In the genomic region with DNA sequence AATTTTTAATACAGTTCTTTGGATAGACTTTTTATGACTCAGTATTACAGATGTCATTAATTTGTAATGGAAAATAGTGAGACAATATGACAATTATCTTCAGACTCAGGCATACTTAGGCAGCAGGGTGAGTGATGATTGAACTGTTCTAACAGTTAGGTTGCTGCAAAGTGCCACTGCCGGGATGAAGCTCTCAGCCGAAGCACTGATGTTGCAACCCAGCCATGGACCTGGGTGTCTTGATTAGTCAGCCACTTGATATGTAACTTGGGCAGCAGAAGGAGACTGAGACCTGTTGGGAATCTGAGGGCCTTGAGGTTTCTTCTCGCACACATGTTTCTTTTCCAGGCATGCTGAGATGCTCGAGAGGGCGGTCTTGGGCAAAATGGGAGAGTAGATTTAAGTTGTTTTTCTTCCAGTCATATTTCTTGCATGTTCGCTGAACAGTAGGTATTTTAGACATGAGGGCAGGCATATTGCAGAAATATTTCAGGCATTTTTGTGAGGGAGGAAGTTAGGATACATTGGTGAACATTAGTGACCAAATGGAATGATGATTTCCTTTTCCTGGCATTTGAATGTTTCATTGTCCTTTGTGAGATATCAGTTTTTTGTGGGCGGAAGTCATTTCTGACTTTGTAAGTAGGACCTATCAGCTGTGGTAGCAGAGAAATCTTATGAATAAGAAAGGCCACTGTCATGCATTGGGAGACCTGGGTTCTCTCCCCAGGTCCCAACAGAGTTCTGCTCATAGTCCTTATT, we compare ENCODE assay signal across 1 cellular context.
TF ChIP-seq lines count a peak whose summit lies in the region.

No MANE protein-coding gene starts in this region.

TF ChIP-seq in SK-N-SH treated with all-trans-retinoic acid at 6 μM for 48 hours, 23 proteins besides CTCF, POLR2A, EP300 and RAD21 (continued from another document):
- TF ChIP-seq, protein P1, sequence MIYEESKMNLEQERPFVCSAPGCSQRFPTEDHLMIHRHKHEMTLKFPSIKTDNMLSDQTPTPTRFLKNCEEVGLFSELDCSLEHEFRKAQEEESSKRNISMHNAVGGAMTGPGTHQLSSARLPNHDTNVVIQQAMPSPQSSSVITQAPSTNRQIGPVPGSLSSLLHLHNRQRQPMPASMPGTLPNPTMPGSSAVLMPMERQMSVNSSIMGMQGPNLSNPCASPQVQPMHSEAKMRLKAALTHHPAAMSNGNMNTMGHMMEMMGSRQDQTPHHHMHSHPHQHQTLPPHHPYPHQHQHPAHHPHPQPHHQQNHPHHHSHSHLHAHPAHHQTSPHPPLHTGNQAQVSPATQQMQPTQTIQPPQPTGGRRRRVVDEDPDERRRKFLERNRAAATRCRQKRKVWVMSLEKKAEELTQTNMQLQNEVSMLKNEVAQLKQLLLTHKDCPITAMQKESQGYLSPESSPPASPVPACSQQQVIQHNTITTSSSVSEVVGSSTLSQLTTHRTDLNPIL (CRISPR knock-in tag; IDR thresholded peaks at IDR 0.05; ENCODE audit: low read depth), result no peak
